Comparison of ENCODE assay signal across 20 cellular contexts in genomic region chr13:85853161-85853894, GRCh38. TPM values are rescaled to one million over a fixed set of nuclear protein-coding genes. Genes with fewer than 3 reads are reported as not detected.
"Had no signal": no experiment of that assay in that cellular context is flagged by ENCODE, and none has a peak within 500 bp of the region (broad histone marks: within the 10 kb centered on the region; RNA-seq: fewer than 3 reads in every experiment).

No MANE protein-coding gene starts in this region.

- H3K27ac Mint-ChIP-seq: dendritic cell treated with granulocyte-macrophage colony-stimulating factor and Interleukin-4, amounts not matched to agents 40 ng/mL and 50 ng/mL, for 4 days; immature natural killer cell; naive B cell; nephron had no signal

- H3K27me3 ChIP-seq: esophagus squamous epithelium, right lobe of liver, suprapubic skin, thyroid gland, upper lobe of left lung, vagina had no signal

- H3K27ac ChIP-seq: esophagus squamous epithelium, psoas muscle, right lobe of liver, skin epidermis, suprapubic skin, thyroid gland, upper lobe of left lung, vagina had no signal

- H3K4me3 ChIP-seq: esophagus squamous epithelium, psoas muscle, right lobe of liver, skin epidermis, suprapubic skin, thyroid gland, upper lobe of left lung, vagina had no signal

- H3K4me3 Mint-ChIP-seq: dendritic cell treated with granulocyte-macrophage colony-stimulating factor and Interleukin-4, amounts not matched to agents 40 ng/mL and 50 ng/mL, for 4 days; immature natural killer cell; naive B cell; nephron had no signal

- H3K27me3 Mint-ChIP-seq: dendritic cell treated with granulocyte-macrophage colony-stimulating factor and Interleukin-4, amounts not matched to agents 40 ng/mL and 50 ng/mL, for 4 days; naive B cell had no signal

- H3K4me1 Mint-ChIP-seq: immature natural killer cell, naive B cell, nephron had no signal

- ATAC-seq: left colon, left ventricle myocardium superior, psoas muscle had no signal

- H3K4me1 ChIP-seq: esophagus squamous epithelium, psoas muscle, right lobe of liver, suprapubic skin, thyroid gland, upper lobe of left lung, vagina had no signal

- DNase-seq: esophagus squamous epithelium; foreskin fibroblast; immature natural killer cell; left colon; left ventricle myocardium superior; naive B cell; psoas muscle; retina; stimulated activated CD4-positive, alpha-beta T cell treated with anti-CD3 and anti-CD28 coated beads, Interleukin-12 subunit alpha, Interleukin-12 subunit beta, amount 100 ng/mL, for 4 hours; stimulated activated naive CD8-positive, alpha-beta T cell treated with anti-CD3 and anti-CD28 coated beads, Interleukin-15, Interleukin-2, amounts not matched to agents 100 U/mL and 50 U/mL, for 24 hours; thyroid gland; upper lobe of left lung had no signal

- H3K36me3 ChIP-seq: esophagus squamous epithelium, right lobe of liver, suprapubic skin, thyroid gland, upper lobe of left lung, vagina had no signal

- H3K9me3 ChIP-seq: psoas muscle, right lobe of liver, thyroid gland, vagina had no signal

RNA-seq across cellular contexts. Expression of gene SLITRK6, which starts 54.1 kb away (rescaled TPM):
- total RNA-seq: epithelial cell of proximal tubule, lung microvascular endothelial cell had no signal
- polyA plus RNA-seq: immature natural killer cell had no signal
